13 cellular contexts compared by ENCODE assay signal in the genomic region with DNA sequence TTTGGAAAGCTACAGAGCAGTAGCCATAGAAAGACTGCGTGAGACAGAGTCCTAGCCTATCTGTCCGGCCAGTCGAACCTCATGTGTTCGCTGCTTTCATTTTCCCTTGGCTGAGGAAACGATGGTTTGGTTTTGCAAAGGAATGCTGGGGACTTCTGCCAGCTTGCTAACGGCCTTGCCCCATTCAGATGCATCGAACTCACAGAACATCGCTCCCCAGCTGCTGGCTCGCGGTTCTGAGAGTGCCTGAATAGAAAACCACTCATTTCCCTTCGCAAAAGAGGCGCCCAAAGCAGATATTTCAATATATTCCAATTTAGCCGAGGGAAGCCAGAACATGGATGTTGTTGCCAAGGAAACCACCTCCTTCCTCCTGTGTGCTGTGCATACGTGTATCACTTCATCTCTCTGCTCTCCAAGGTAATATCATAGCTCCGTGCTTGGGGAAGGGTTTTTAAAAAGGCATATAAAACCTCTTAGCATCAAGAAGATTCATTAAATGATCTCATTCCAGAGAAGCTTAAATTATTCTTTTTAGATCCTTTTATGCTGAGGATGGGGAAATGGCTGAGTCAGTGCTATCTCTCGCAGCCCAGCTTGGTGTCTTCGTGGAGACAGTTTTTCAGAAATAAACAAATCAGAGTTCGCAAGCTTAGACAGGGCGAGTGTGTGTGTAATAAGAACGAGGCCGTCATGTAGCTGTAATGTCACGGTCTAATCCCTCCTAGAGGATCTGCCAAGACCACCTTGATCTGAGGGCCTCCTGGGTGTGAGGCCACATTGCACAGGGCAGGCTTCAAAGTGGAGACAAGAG.
DNase-seq lines count a peak whose midpoint lies in the region; ATAC-seq lines count a peak whose summit lies in the region.
"Had no signal": no experiment of that assay in that cellular context is flagged by ENCODE, and none has a peak within 500 bp of the region (broad histone marks: within the 10 kb centered on the region; RNA-seq: fewer than 3 reads in every experiment).

No MANE protein-coding gene starts in this region.

- peak overlapping the region; percentile 37; the same call in 1 of the 2 replicates for H3K9ac ChIP-seq in BLaER1

- H3K9me3 ChIP-seq in BLaER1, result peaks cover 25% of the 10 kb centered on the region

- H4K20me1 ChIP-seq in BLaER1, result no peaks in the 10 kb centered on the region

- no peaks in the 10 kb centered on the region for H3K27me3 ChIP-seq in BLaER1
- H3K27me3 ChIP-seq: spleen had no signal

- peak overlapping the region; percentile 77 for H3K27ac ChIP-seq in BLaER1

- H3K4me1 ChIP-seq in BLaER1, result peaks cover 52% of the 10 kb centered on the region

- H3K36me3 ChIP-seq in BLaER1, result no peaks in the 10 kb centered on the region
- H3K36me3 ChIP-seq: spleen had no signal

- peak overlapping the region; percentile 78 for H3K4me2 ChIP-seq in BLaER1

- peak; percentile 69 for DNase-seq in amniotic epithelial cell (ENCODE audit: low read depth)
- DNase-seq in globus pallidus (ENCODE audit: low spot score), result peak; percentile 53
- peak; percentile 30 for DNase-seq in skeletal muscle cell (ENCODE audit: low read depth)
- DNase-seq in SW480 (ENCODE audit: low spot score), result no peak
- no peak for DNase-seq in mesenteric fat pad (ENCODE audit: low spot score)
- DNase-seq: GOT3; kidney; NCI-H2171; spleen; stimulated activated naive CD4-positive, alpha-beta T cell treated with Interleukin-2 at 50 U/mL for 16 hours had no signal

- H3K4me3 ChIP-seq in BLaER1 (0 out of 2 replicates have a peak overlapping the region, but pooled peaks have one; percentile 4), skeletal muscle cell (ENCODE audit: low read depth, low read length) (no peak overlapping the region)

- ATAC-seq in GM21423 (IDR thresholded peaks at IDR 0.05; ENCODE audit: unreplicated experiment), result no peak
- no peak for ATAC-seq in HG02571 (IDR thresholded peaks at IDR 0.05; ENCODE audit: unreplicated experiment)

Comparison
In these comparisons a context has a peak if more than half of its experiments do, and no peak if none do; other contexts are left out.
1. DNase-seq: peak in amniotic epithelial cell (single experiment), globus pallidus (single experiment) and skeletal muscle cell (single experiment); none in SW480 (single experiment) and mesenteric fat pad (single experiment).